ENCODE assay signal across 18 cellular contexts in genomic region chr2:33209976-33210375, GRCh38.
DNase-seq lines count a peak whose midpoint lies in the region; ATAC-seq and TF ChIP-seq lines count a peak whose summit lies in the region.
"Had no signal": no experiment of that assay in that cellular context is flagged by ENCODE, and none has a peak within 500 bp of the region (broad histone marks: within the 10 kb centered on the region; RNA-seq: fewer than 3 reads in every experiment).

No MANE protein-coding gene starts in this region.

- no peaks in the 10 kb centered on the region for H3K27me3 Mint-ChIP-seq in osteocyte (ENCODE audit: unreplicated experiment)
- H3K27me3 Mint-ChIP-seq in activated CD8-positive, alpha-beta T cell treated with anti-CD3 and anti-CD28 coated beads, Interleukin-2, amount 10 ng/mL, durations not matched to agents 7 days and 5 days (ENCODE audit: low read depth) = peaks cover 2% of the 10 kb centered on the region
- H3K27me3 Mint-ChIP-seq: stimulated activated naive CD8-positive, alpha-beta T cell treated with anti-CD3 and anti-CD28 coated beads, Interleukin-15, amount 100 ng/mL, for 72 hours had no signal

- POLR2A ChIA-PET in activated CD8-positive, alpha-beta T cell treated with anti-CD3 and anti-CD28 coated beads, Interleukin-2, amount 10 ng/mL, durations not matched to agents 7 days and 5 days (lab: Charles Lee) = no interaction called here

- no peaks in the 10 kb centered on the region for H3K9me3 Mint-ChIP-seq in osteocyte (ENCODE audit: unreplicated experiment)
- H3K9me3 Mint-ChIP-seq in activated CD8-positive, alpha-beta T cell treated with anti-CD3 and anti-CD28 coated beads, Interleukin-2, amount 10 ng/mL, durations not matched to agents 7 days and 5 days (ENCODE audit: insufficient read depth) = no peaks in the 10 kb centered on the region
- H3K9me3 Mint-ChIP-seq: H9; stimulated activated naive CD8-positive, alpha-beta T cell treated with anti-CD3 and anti-CD28 coated beads, Interleukin-15, amount 100 ng/mL, for 72 hours had no signal

- H3K27me3 ChIP-seq in SJSA1 (replicated peaks) = no peaks in the 10 kb centered on the region
- no peaks in the 10 kb centered on the region for H3K27me3 ChIP-seq in esophagus muscularis mucosa

- H3K4me1 ChIP-seq in SJSA1 (replicated peaks) (peaks cover 43% of the 10 kb centered on the region), esophagus muscularis mucosa (peaks cover 20 to 89% (median 64%) of the 10 kb centered on the region in 4 donors)

- H3K27ac ChIP-seq in SJSA1 (peak overlapping the region; percentile 45; the same call in 1 of the 2 replicates), esophagus muscularis mucosa (replicated peaks in 1 of 4) (peak overlapping the region; percentile 46 to 71 (median 57))

- TF ChIP-seq POLR2A in esophagus muscularis mucosa (IDR thresholded peaks at IDR 0.05; ENCODE audit: low read depth) = no peak

- H3K36me3 Mint-ChIP-seq in osteocyte (ENCODE audit: unreplicated experiment) = no peaks in the 10 kb centered on the region
- H3K36me3 Mint-ChIP-seq in activated CD8-positive, alpha-beta T cell treated with anti-CD3 and anti-CD28 coated beads, Interleukin-2, amount 10 ng/mL, durations not matched to agents 7 days and 5 days (ENCODE audit: low read depth) = no peaks in the 10 kb centered on the region

- no peak for TF ChIP-seq EP300 in esophagus muscularis mucosa (IDR thresholded peaks at IDR 0.05)

- ATAC-seq in HG03175 (IDR thresholded peaks at IDR 0.05; ENCODE audit: unreplicated experiment) (no peak), HG02981 (IDR thresholded peaks at IDR 0.05; ENCODE audit: unreplicated experiment) (no peak)
- ATAC-seq in activated CD8-positive, alpha-beta T cell treated with anti-CD3 and anti-CD28 coated beads, Interleukin-2, amount 10 ng/mL, durations not matched to agents 7 days and 5 days = no peak
- ATAC-seq: stimulated activated naive CD8-positive, alpha-beta T cell treated with anti-CD3 and anti-CD28 coated beads, Interleukin-15, amount 100 ng/mL, for 72 hours had no signal

- peaks cover 81% of the 10 kb centered on the region for H3K4me1 Mint-ChIP-seq in osteocyte (ENCODE audit: unreplicated experiment)
- H3K4me1 Mint-ChIP-seq in activated CD8-positive, alpha-beta T cell treated with anti-CD3 and anti-CD28 coated beads, Interleukin-2, amount 10 ng/mL, durations not matched to agents 7 days and 5 days (ENCODE audit: low read depth) = no peaks in the 10 kb centered on the region

- intact Hi-C loops in esophagus muscularis mucosa (cut with DNase I) = no loop called here

- DNase-seq in EL (peak; percentile 28), SJSA1 (ENCODE audit: low read depth in 1 of 2, low spot score in 2 of 2) (no peak), esophagus muscularis mucosa (ENCODE audit: extremely low spot score) (no peak), osteocyte (ENCODE audit: extremely low spot score, unreplicated experiment) (no peak), midbrain (lab: John Stamatoyannopoulos, UW) (no peak)
- DNase-seq in activated CD8-positive, alpha-beta T cell treated with anti-CD3 and anti-CD28 coated beads, Interleukin-2, amount 10 ng/mL, durations not matched to agents 7 days and 5 days = no peak
- DNase-seq: activated CD4-positive, alpha-beta T cell treated with anti-CD3 and anti-CD28 coated beads, Interleukin-2, amount 50 U/mL, for 4 hours; activated effector memory CD4-positive, alpha-beta T cell treated with anti-CD3 and anti-CD28 coated beads, Interleukin-2, amount 50 U/mL, for 16 hours; GF-D8; H9; NCI-H1417 treated with DMSO at 0.1 percent for 48 hours; NCI-H524 treated with DMSO at 0.1 percent for 48 hours; retina; RPMI8226; stimulated activated naive CD8-positive, alpha-beta T cell treated with anti-CD3 and anti-CD28 coated beads, Interleukin-15, amount 100 ng/mL, for 72 hours; T1000 had no signal

- no peaks in the 10 kb centered on the region for H3K36me3 ChIP-seq in SJSA1
- no peaks in the 10 kb centered on the region for H3K36me3 ChIP-seq in esophagus muscularis mucosa

- CTCF ChIA-PET in activated CD8-positive, alpha-beta T cell treated with anti-CD3 and anti-CD28 coated beads, Interleukin-2, amount 10 ng/mL, durations not matched to agents 7 days and 5 days (lab: Charles Lee) = no interaction called here

- 54% methylated on average over 1 of the region's 1 CpG for WGBS in esophagus muscularis mucosa

- H3K9me3 ChIP-seq in SJSA1 (replicated peaks) (no peaks in the 10 kb centered on the region), esophagus muscularis mucosa (no peaks in the 10 kb centered on the region)

- TF ChIP-seq CTCF in esophagus muscularis mucosa (IDR thresholded peaks at IDR 0.05) (no peak), osteocyte (IDR thresholded peaks at IDR 0.05) (no peak)

- H3K4me3 ChIP-seq in SJSA1 = no peak overlapping the region
- no peak overlapping the region for H3K4me3 ChIP-seq in esophagus muscularis mucosa

- H3K27ac Mint-ChIP-seq in osteocyte (ENCODE audit: unreplicated experiment) = peak overlapping the region; percentile 91
- no peak overlapping the region for H3K27ac Mint-ChIP-seq in activated CD8-positive, alpha-beta T cell treated with anti-CD3 and anti-CD28 coated beads, Interleukin-2, amount 10 ng/mL, durations not matched to agents 7 days and 5 days
- H3K27ac Mint-ChIP-seq: stimulated activated naive CD8-positive, alpha-beta T cell treated with anti-CD3 and anti-CD28 coated beads, Interleukin-15, amount 100 ng/mL, for 72 hours had no signal

- H3K4me3 Mint-ChIP-seq in osteocyte (ENCODE audit: unreplicated experiment) = no peak overlapping the region
- H3K4me3 Mint-ChIP-seq in activated CD8-positive, alpha-beta T cell treated with anti-CD3 and anti-CD28 coated beads, Interleukin-2, amount 10 ng/mL, durations not matched to agents 7 days and 5 days = no peak overlapping the region
- H3K4me3 Mint-ChIP-seq: H9; stimulated activated naive CD8-positive, alpha-beta T cell treated with anti-CD3 and anti-CD28 coated beads, Interleukin-15, amount 100 ng/mL, for 72 hours had no signal
